Comparison of ENCODE assay signal across 33 cellular contexts in the genomic region with DNA sequence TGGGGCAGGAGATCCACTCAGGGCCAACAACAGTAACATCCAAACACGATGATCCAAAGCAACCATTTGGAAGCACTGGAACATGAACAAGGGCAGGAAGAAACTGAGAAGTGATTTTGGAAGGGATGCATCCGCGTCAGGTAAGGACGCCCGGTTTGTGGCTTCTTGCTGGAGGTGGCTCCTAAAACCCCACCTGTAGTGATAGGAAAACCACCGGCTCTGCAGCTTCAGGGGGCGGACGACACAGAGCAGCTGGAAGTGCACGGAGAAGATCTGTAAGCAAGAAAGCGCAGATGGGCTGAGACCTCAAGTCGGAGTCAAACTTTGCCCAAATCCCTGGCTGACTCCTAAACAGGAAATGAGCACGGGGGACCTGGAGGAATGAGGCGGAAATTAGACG.
A peak's percentile ranks its signal among the peaks of the same experiment; 100 is the strongest.
DNase-seq lines count a peak whose midpoint lies in the region; ATAC-seq and TF ChIP-seq lines count a peak whose summit lies in the region.
"Had no signal": no experiment of that assay in that cellular context is flagged by ENCODE, and none has a peak within 500 bp of the region (broad histone marks: within the 10 kb centered on the region; RNA-seq: fewer than 3 reads in every experiment).

No MANE protein-coding gene starts in this region.

- peaks cover 0 to 9% (median 3%) of the 10 kb centered on the region in 4 donors for H3K9me3 ChIP-seq in stomach
- H3K9me3 ChIP-seq: body of pancreas, right lobe of liver, SJSA1 had no signal

- peaks cover 0 to 4% (median 0%) of the 10 kb centered on the region in 3 donors for H3K27me3 ChIP-seq in stomach
- H3K27me3 ChIP-seq: body of pancreas, right lobe of liver, SJSA1, transverse colon had no signal

- DNase-seq in activated CD4-positive, alpha-beta T cell treated with anti-CD3 and anti-CD28 coated beads for 1 hour = peak; percentile 4
- DNase-seq in activated CD4-positive, alpha-beta T cell treated with anti-CD3 and anti-CD28 coated beads for 48 hours = no peak
- peak; percentile 12 for DNase-seq in activated CD8-positive, alpha-beta memory T cell treated with anti-CD3 and anti-CD28 coated beads, Interleukin-2, amount 50 U/mL, for 48 hours
- peak; percentile 32 for DNase-seq in islet precursor cell
- DNase-seq in stomach = peak; percentile 15
- DNase-seq in RPMI8226 = no peak
- DNase-seq in HPDE6-E6E7 (ENCODE audit: extremely low spot score) = no peak
- DNase-seq: activated CD4-positive, alpha-beta T cell treated with anti-CD3 and anti-CD28 coated beads, Interleukin-2, amount 10 ng/mL, durations not matched to agents 7 days and 5 days; activated naive CD4-positive, alpha-beta T cell treated with Interleukin-2 at 50 U/mL for 16 hours; cerebellar nuclear complex; COR-L47; GM23248; hypothalamus; immature natural killer cell; IMR-90; left colon; mesenchymal stem cell; MV-4-11; NCI-H146; NCI-H2107; NCI-H446; NCI-H748 treated with DMSO at 0.1 percent for 48 hours; stimulated activated CD4-positive, alpha-beta T cell treated with anti-CD3 and anti-CD28 coated beads, Interleukin-12 subunit alpha, Interleukin-12 subunit beta, amount 100 ng/mL, for 4 hours; stimulated activated CD4-positive, alpha-beta T cell treated with anti-CD3 and anti-CD28 coated beads, Interleukin-2, amount 100 ng/mL, for 48 hours; T-helper 9 cell; transverse colon had no signal

- intact Hi-C loops in stomach (cut with DNase I; ENCODE audit: low total_unique reads) = no loop called here

- H3K36me3 ChIP-seq in stomach = no peaks in the 10 kb centered on the region
- H3K36me3 ChIP-seq: BLaER1 treated with 17β-estradiol and CSF1 and Interleukin-3, amounts not matched to agents 10 nM and 100 nM; right lobe of liver; SJSA1; transverse colon had no signal

- ATAC-seq in GM21717 (IDR thresholded peaks at IDR 0.05; ENCODE audit: unreplicated experiment) = no peak
- ATAC-seq: body of pancreas, left colon, right lobe of liver had no signal

- TF ChIP-seq EP300 in stomach (IDR thresholded peaks at IDR 0.05) = no peak

- no peaks in the 10 kb centered on the region for H3K4me1 ChIP-seq in stomach
- H3K4me1 ChIP-seq: BLaER1 treated with 17β-estradiol and CSF1 and Interleukin-3, amounts not matched to agents 10 nM and 100 nM; body of pancreas; right lobe of liver; SJSA1; transverse colon had no signal

- no peak overlapping the region for H3K27ac ChIP-seq in stomach
- H3K27ac ChIP-seq: 22Rv1; BLaER1 treated with 17β-estradiol and CSF1 and Interleukin-3, amounts not matched to agents 10 nM and 100 nM; body of pancreas; GM23248; right lobe of liver; SJSA1; transverse colon; VCaP had no signal

- 73 to 85% (median 78%) methylated on average over 14 of the region's 14 CpGs for WGBS in stomach, 5 donors

- TF ChIP-seq POLR2A in stomach (IDR thresholded peaks at IDR 0.05) = no peak

- H3K4me3 ChIP-seq in stomach = no peak overlapping the region
- H3K4me3 ChIP-seq: BLaER1 treated with 17β-estradiol and CSF1 and Interleukin-3, amounts not matched to agents 10 nM and 100 nM; body of pancreas; GM23248; right lobe of liver; SJSA1; transverse colon had no signal

- no peak for TF ChIP-seq CTCF in stomach (IDR thresholded peaks at IDR 0.05)

Comparison
In these comparisons a context has a peak if more than half of its experiments do, and no peak if none do; other contexts are left out.
1. DNase-seq: peak in activated CD4-positive, alpha-beta T cell treated with anti-CD3 and anti-CD28 coated beads for 1 hour (single experiment), activated CD8-positive, alpha-beta memory T cell treated with anti-CD3 and anti-CD28 coated beads, Interleukin-2, amount 50 U/mL, for 48 hours (single experiment), islet precursor cell (single experiment) and stomach (single experiment); none in activated CD4-positive, alpha-beta T cell treated with anti-CD3 and anti-CD28 coated beads for 48 hours (single experiment), RPMI8226 (single experiment) and HPDE6-E6E7 (single experiment).